ENCODE assay signal across 8 cellular contexts in genomic region chr2:74843371-74844298, GRCh38. TPM values are rescaled to one million over a fixed set of nuclear protein-coding genes. Genes with fewer than 3 reads are reported as not detected.
A peak's percentile ranks its signal among the peaks of the same experiment; 100 is the strongest.
DNase-seq lines count a peak whose midpoint lies in the region; ATAC-seq and TF ChIP-seq lines count a peak whose summit lies in the region.

No MANE protein-coding gene starts in this region.

- POLR2A ChIA-PET in OCI-LY7 (lab: Charles Lee), result interaction anchor here (0.6 kb wide), 1 partner anchor 116 kb away, joined by 3 read pairs; no protein-coding TSS in a partner anchor
- POLR2A ChIA-PET in naive thymus-derived CD8-positive, alpha-beta T cell (lab: Charles Lee), result no interaction called here

- DNase-seq in activated T-cell treated with anti-CD3 and anti-CD28 coated beads for 1 hour (ENCODE audit: low read depth) (peak; percentile 9), OCI-LY7 (ENCODE audit: low spot score) (peak; percentile 39), breast epithelium (ENCODE audit: low spot score in 2 of 2) (no peak), HAP-1 (ENCODE audit: low spot score in 2 of 2) (no peak), head of caudate nucleus (no peak)
- no peak for DNase-seq in activated T-cell treated with anti-CD3 and anti-CD28 coated beads, Interleukin-2, amount 50 U/mL, for 1 hour
- no peak for DNase-seq in naive thymus-derived CD8-positive, alpha-beta T cell

- H4K20me1 ChIP-seq in OCI-LY7 (ENCODE audit: insufficient read depth, low read length), result peaks cover 42% of the 10 kb centered on the region

- H3K36me3 ChIP-seq in OCI-LY7 (ENCODE audit: insufficient read depth, low read length), result peaks cover 27% of the 10 kb centered on the region
- no peaks in the 10 kb centered on the region for H3K36me3 ChIP-seq in breast epithelium
- peaks cover 3% of the 10 kb centered on the region; the same call in 1 of the 2 replicates for H3K36me3 ChIP-seq in HAP-1 (replicated peaks)

- no peaks in the 10 kb centered on the region for H3K9me3 Mint-ChIP-seq in naive thymus-derived CD8-positive, alpha-beta T cell

- H3K4me3 ChIP-seq in OCI-LY7 (ENCODE audit: low read depth, low read length, poor library complexity, severe bottlenecking), result no peak overlapping the region
- H3K4me3 ChIP-seq in breast epithelium, result no peak overlapping the region
- H3K4me3 ChIP-seq in HAP-1, result no peak overlapping the region

- H3K79me2 ChIP-seq in OCI-LY7 (ENCODE audit: insufficient read depth, low read depth, low read length), result peaks cover 87% of the 10 kb centered on the region

- intact Hi-C loops in OCI-LY7 (cut with micrococcal nuclease; ENCODE audit: unreplicated experiment), result no loop called here
- intact Hi-C loops in breast epithelium (cut with DNase I; ENCODE audit: low total_unique reads), result no loop called here
- intact Hi-C loops in head of caudate nucleus (cut with DNase I), result no loop called here

- peaks cover 40 to 93% (median 83%) of the 10 kb centered on the region in 4 donors for H3K4me1 Mint-ChIP-seq in naive thymus-derived CD8-positive, alpha-beta T cell

- BruUV-seq in OCI-LY7 (replicated peaks; lab: Mats Ljungman, UMichigan), result no TSS peak

- H3K36me3 Mint-ChIP-seq in naive thymus-derived CD8-positive, alpha-beta T cell, result no peaks in the 10 kb centered on the region

- CTCF ChIA-PET in OCI-LY7 (lab: Charles Lee; ENCODE audit: unreplicated experiment), result no interaction called here

- no peaks in the 10 kb centered on the region for H3K9me3 ChIP-seq in OCI-LY7 (ENCODE audit: low read length)
- no peaks in the 10 kb centered on the region for H3K9me3 ChIP-seq in breast epithelium
- H3K9me3 ChIP-seq in HAP-1, result no peaks in the 10 kb centered on the region

- TF ChIP-seq CTCF in OCI-LY7 (conservative IDR thresholded peaks at IDR 0.05; ENCODE audit: low read length), result no peak
- no peak for TF ChIP-seq CTCF in breast epithelium (IDR thresholded peaks at IDR 0.05)

- in situ Hi-C loops in HAP-1 (cut with MboI; ENCODE audit: low sequenced_read_pairs), result no loop called here

- TF ChIP-seq POLR2A in breast epithelium (IDR thresholded peaks at IDR 0.05), result no peak

- H3K27ac ChIP-seq in OCI-LY7 (ENCODE audit: low read depth, low read length, poor library complexity, severe bottlenecking) (no peak overlapping the region), breast epithelium (peak overlapping the region; percentile 92 to 93)

- H3K4me3 Mint-ChIP-seq in naive thymus-derived CD8-positive, alpha-beta T cell, result peak overlapping the region; percentile 60 to 90 (median 70)

- no peak overlapping the region for H2AFZ ChIP-seq in OCI-LY7 (ENCODE audit: low read length)

- ATAC-seq in HG02763 (IDR thresholded peaks at IDR 0.05; ENCODE audit: unreplicated experiment), result peak; percentile 80
- peak; percentile 20 to 52 for ATAC-seq in naive thymus-derived CD8-positive, alpha-beta T cell

- H3K9me2 ChIP-seq in OCI-LY7 (ENCODE audit: insufficient read depth, low read length), result no peaks in the 10 kb centered on the region

- peak overlapping the region; percentile 78 to 99 (median 91) for H3K27ac Mint-ChIP-seq in naive thymus-derived CD8-positive, alpha-beta T cell

- H3K27me3 Mint-ChIP-seq in naive thymus-derived CD8-positive, alpha-beta T cell, result no peaks in the 10 kb centered on the region

- H3K4me1 ChIP-seq in OCI-LY7 (ENCODE audit: insufficient read depth, low read length, poor library complexity, severe bottlenecking) (peaks cover 27% of the 10 kb centered on the region), breast epithelium (peaks cover 4 to 20% of the 10 kb centered on the region in 2 donors), HAP-1 (peaks cover 6% of the 10 kb centered on the region)

- H3K27me3 ChIP-seq in breast epithelium (no peaks in the 10 kb centered on the region), HAP-1 (ENCODE audit: low read depth) (no peaks in the 10 kb centered on the region)

- H3K4me2 ChIP-seq in OCI-LY7 (ENCODE audit: low read length), result peak overlapping the region; percentile 29; the same call in 1 of the 2 replicates

RNA-seq across cellular contexts. Expression of gene HK2, which starts 9.7 kb away (rescaled TPM):
- total RNA-seq in OCI-LY7 (2014; rRNA removed; shearing (Covaris generic)), result 8.6 and 11.8 TPM in 2 replicates
- 30.2 and 50.5 TPM in 2 replicates for total RNA-seq in OCI-LY7 (2022)
- 10 to 100 TPM in 2 of 3 donors, 1 to 10 TPM in 1; 9.8 to 39.2 (median 19.9) TPM for total RNA-seq in breast epithelium
- 1 to 10 TPM; 7.2 to 7.3 TPM for total RNA-seq in naive thymus-derived CD8-positive, alpha-beta T cell
- 1 to 10 TPM; 1.2 to 5.7 (median 1.7) TPM for polyA plus RNA-seq in naive thymus-derived CD8-positive, alpha-beta T cell

Comparison
In these comparisons a context has a peak if more than half of its experiments do, and no peak if none do; other contexts are left out.
1. DNase-seq: peak in activated T-cell treated with anti-CD3 and anti-CD28 coated beads for 1 hour (single experiment) and OCI-LY7 (single experiment); none in activated T-cell treated with anti-CD3 and anti-CD28 coated beads, Interleukin-2, amount 50 U/mL, for 1 hour (single experiment), breast epithelium (0 of 2), naive thymus-derived CD8-positive, alpha-beta T cell (0 of 10), HAP-1 (0 of 2) and head of caudate nucleus (0 of 42).